In the genomic region with DNA sequence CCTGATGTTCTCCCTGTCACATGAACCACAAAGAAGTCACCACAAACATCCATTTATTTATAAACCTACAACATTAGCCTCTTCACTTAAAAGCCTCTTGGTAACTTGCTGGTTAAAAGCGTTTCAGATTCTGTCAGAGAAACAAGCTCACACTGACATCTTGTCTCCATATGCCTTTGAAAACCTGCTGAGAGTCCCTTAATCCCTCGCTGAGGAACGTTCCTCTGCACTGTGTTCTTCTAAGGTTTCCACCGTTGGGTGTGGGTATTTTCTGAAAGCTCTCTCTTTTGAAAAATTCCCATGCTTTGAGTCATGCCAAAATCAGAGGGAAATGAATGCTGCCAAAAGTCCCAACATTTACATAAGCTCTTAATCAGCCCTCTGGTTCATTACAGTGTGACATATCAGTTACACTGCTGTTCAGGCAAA, we compare ENCODE assay signal across 9 cellular contexts.
DNase-seq lines count a peak whose midpoint lies in the region; ATAC-seq and TF ChIP-seq lines count a peak whose summit lies in the region.
"Had no signal": no experiment of that assay in that cellular context is flagged by ENCODE, and none has a peak within 500 bp of the region (broad histone marks: within the 10 kb centered on the region; RNA-seq: fewer than 3 reads in every experiment).

No MANE protein-coding gene starts in this region.

- DNase-seq in DMS79 treated with DMSO at 0.1 percent for 48 hours (lab: John Stamatoyannopoulos, UW), result peak; percentile 71
- DNase-seq in M059J (ENCODE audit: low read depth), result peak; percentile 97
- peak; percentile 87 for DNase-seq in choroid plexus epithelial cell (ENCODE audit: low read depth)
- peak; percentile 80 for DNase-seq in myocyte (ENCODE audit: low read depth)
- no peak for DNase-seq in HT-29 (ENCODE audit: low spot score)
- DNase-seq in NCI-H2081 (lab: John Stamatoyannopoulos, UW), result no peak
- DNase-seq: stimulated activated CD4-positive, alpha-beta T cell treated with anti-CD3 and anti-CD28 coated beads, Interleukin-2, amount 100 ng/mL, for 48 hours had no signal

- ATAC-seq in GM21360 (IDR thresholded peaks at IDR 0.05; ENCODE audit: unreplicated experiment), result no peak
- no peak for ATAC-seq in GM21381 (IDR thresholded peaks at IDR 0.05; ENCODE audit: unreplicated experiment)

- H3K4me3 ChIP-seq in choroid plexus epithelial cell (ENCODE audit: low read depth, low read length), result no peak overlapping the region

- TF ChIP-seq CTCF in choroid plexus epithelial cell (conservative IDR thresholded peaks at IDR 0.05; ENCODE audit: low read depth, low read length), result no peak

Comparison
In these comparisons a context has a peak if more than half of its experiments do, and no peak if none do; other contexts are left out.
1. DNase-seq: peak in DMS79 treated with DMSO at 0.1 percent for 48 hours (single experiment), M059J (single experiment), choroid plexus epithelial cell (single experiment) and myocyte (single experiment); none in HT-29 (single experiment) and NCI-H2081 (0 of 2).